Comparison of ENCODE assay signal across 18 cellular contexts in the genomic region with DNA sequence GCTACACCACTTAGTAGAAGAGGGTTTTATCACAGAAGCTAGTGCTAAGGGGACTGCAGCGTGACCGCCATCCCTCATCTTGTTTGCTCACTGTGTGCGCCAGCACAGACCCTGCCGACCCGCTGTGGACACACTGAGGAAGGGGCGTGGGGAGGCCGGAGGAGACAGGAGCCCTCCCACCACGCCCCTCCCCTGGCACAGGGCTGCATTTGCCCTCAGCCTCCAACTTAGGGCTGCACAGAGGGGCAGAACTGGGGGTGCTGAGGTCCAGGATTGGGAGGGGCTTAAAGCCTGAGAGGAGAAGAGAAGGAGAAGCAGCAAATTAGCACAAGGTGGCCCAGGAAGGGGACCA. TPM values are rescaled to one million over a fixed set of nuclear protein-coding genes. Genes with fewer than 3 reads are reported as not detected.
A peak's percentile ranks its signal among the peaks of the same experiment; 100 is the strongest.
DNase-seq lines count a peak whose midpoint lies in the region; ATAC-seq and TF ChIP-seq lines count a peak whose summit lies in the region.
"Had no signal": no experiment of that assay in that cellular context is flagged by ENCODE, and none has a peak within 500 bp of the region (broad histone marks: within the 10 kb centered on the region; RNA-seq: fewer than 3 reads in every experiment).

No MANE protein-coding gene starts in this region.

- TF ChIP-seq EP300 in suprapubic skin (IDR thresholded peaks at IDR 0.05): no peak

- no peaks in the 10 kb centered on the region for H3K9me3 Mint-ChIP-seq in naive thymus-derived CD8-positive, alpha-beta T cell
- H3K9me3 Mint-ChIP-seq: activated CD8-positive, alpha-beta T cell treated with anti-CD3 and anti-CD28 coated beads for 36 hours; activated naive CD8-positive, alpha-beta T cell treated with anti-CD3 and anti-CD28 coated beads, Interleukin-2, amount 10 ng/mL, durations not matched to agents 7 days and 5 days; T-helper 1 cell treated with Interleukin-12 subunit alpha and Interleukin-12 subunit beta and Interleukin-4 antibody, amounts not matched to agents 30 μg/mL and 1 μg/mL, for 36 hours had no signal

- TF ChIP-seq CTCF in Panc1 (IDR thresholded peaks at IDR 0.05) (no peak), suprapubic skin (IDR thresholded peaks at IDR 0.05) (no peak)

- H3K4me1 ChIP-seq in Panc1 (ENCODE audit: control insufficient read depth, insufficient read depth, low read length): no peaks in the 10 kb centered on the region; the same call in 1 of the 2 replicates
- H3K4me1 ChIP-seq in suprapubic skin: peaks cover 23% of the 10 kb centered on the region

- peak; percentile 53 for DNase-seq in DMS79 treated with DMSO at 0.1 percent for 48 hours (lab: John Stamatoyannopoulos, UW)
- DNase-seq in DMS79 (lab: John Stamatoyannopoulos, UW): no peak
- no peak for DNase-seq in Panc1 (ENCODE audit: low read depth, low spot score)
- peak; percentile 42 for DNase-seq in retina
- DNase-seq in suprapubic skin (ENCODE audit: low spot score in 2 of 2): no peak
- no peak for DNase-seq in naive thymus-derived CD8-positive, alpha-beta T cell
- DNase-seq: activated CD8-positive, alpha-beta T cell treated with anti-CD3 and anti-CD28 coated beads for 36 hours; activated naive CD8-positive, alpha-beta T cell treated with anti-CD3 and anti-CD28 coated beads, Interleukin-2, amount 10 ng/mL, durations not matched to agents 7 days and 5 days; left colon; NCI-H1436 treated with DMSO at 0.1 percent for 48 hours; stimulated activated CD4-positive, alpha-beta T cell treated with anti-CD3 and anti-CD28 coated beads, Interleukin-4, amount 100 ng/mL, for 1 hour; substantia nigra had no signal

- H3K4me3 Mint-ChIP-seq in naive thymus-derived CD8-positive, alpha-beta T cell: no peak overlapping the region
- H3K4me3 Mint-ChIP-seq: activated CD8-positive, alpha-beta T cell treated with anti-CD3 and anti-CD28 coated beads for 36 hours; activated naive CD8-positive, alpha-beta T cell treated with anti-CD3 and anti-CD28 coated beads, Interleukin-2, amount 10 ng/mL, durations not matched to agents 7 days and 5 days; T-helper 1 cell treated with Interleukin-12 subunit alpha and Interleukin-12 subunit beta and Interleukin-4 antibody, amounts not matched to agents 30 μg/mL and 1 μg/mL, for 36 hours had no signal

- no peaks in the 10 kb centered on the region for H3K27me3 ChIP-seq in Panc1 (ENCODE audit: control insufficient read depth, insufficient read depth, low read length)
- H3K27me3 ChIP-seq in suprapubic skin: peaks cover 12% of the 10 kb centered on the region

- intact Hi-C loops in Panc1 (cut with micrococcal nuclease; ENCODE audit: unreplicated experiment): no loop called here

- peaks cover 0 to 9% (median 3%) of the 10 kb centered on the region in 5 donors for H3K27me3 Mint-ChIP-seq in naive thymus-derived CD8-positive, alpha-beta T cell

- in situ Hi-C loops in Panc1 (cut with HindIII; ENCODE audit: low pct_unique_long_range_greater_than_20kb, low sequenced_read_pairs): no loop called here

- H3K4me3 ChIP-seq in Panc1 (ENCODE audit: low read depth in 2 of 2, low read length in 2 of 2) (no peak overlapping the region), suprapubic skin (no peak overlapping the region)

- H3K9me3 ChIP-seq in Panc1 (ENCODE audit: control insufficient read depth, insufficient read depth, low read depth, low read length): no peaks in the 10 kb centered on the region
- H3K9me3 ChIP-seq in suprapubic skin: no peaks in the 10 kb centered on the region

- no peaks in the 10 kb centered on the region for H3K36me3 Mint-ChIP-seq in naive thymus-derived CD8-positive, alpha-beta T cell
- H3K36me3 Mint-ChIP-seq: activated naive CD8-positive, alpha-beta T cell treated with anti-CD3 and anti-CD28 coated beads, Interleukin-2, amount 10 ng/mL, durations not matched to agents 7 days and 5 days had no signal

- CTCF ChIA-PET in Panc1 (lab: Charles Lee): interaction anchor here (0.9 kb wide), 1 partner anchor 16 kb away, joined by 3 read pairs; no protein-coding TSS in a partner anchor

- no peak overlapping the region for H3K27ac ChIP-seq in Panc1 (ENCODE audit: low read length)
- no peak overlapping the region for H3K27ac ChIP-seq in suprapubic skin
- H3K27ac ChIP-seq: 22Rv1, C4-2B, epithelial cell of prostate had no signal

- H3K27ac Mint-ChIP-seq in naive thymus-derived CD8-positive, alpha-beta T cell: peak overlapping the region in 1 of 10 donors; percentile 71
- H3K27ac Mint-ChIP-seq: activated CD8-positive, alpha-beta T cell treated with anti-CD3 and anti-CD28 coated beads for 36 hours; activated naive CD8-positive, alpha-beta T cell treated with anti-CD3 and anti-CD28 coated beads, Interleukin-2, amount 10 ng/mL, durations not matched to agents 7 days and 5 days; T-helper 1 cell treated with Interleukin-12 subunit alpha and Interleukin-12 subunit beta and Interleukin-4 antibody, amounts not matched to agents 30 μg/mL and 1 μg/mL, for 36 hours had no signal

- no peak for TF ChIP-seq POLR2A in suprapubic skin (IDR thresholded peaks at IDR 0.05)

- BruUV-seq in Panc1 (replicated peaks; lab: Mats Ljungman, UMichigan): no TSS peak

- peak; percentile 15; the same call in 1 of the 2 replicates for ATAC-seq in Panc1
- peak; percentile 9 for ATAC-seq in esophagus mucosa
- no peak for ATAC-seq in naive thymus-derived CD8-positive, alpha-beta T cell
- no peak for ATAC-seq in GM18909 (IDR thresholded peaks at IDR 0.05; ENCODE audit: poor library complexity, unreplicated experiment)

- WGBS in suprapubic skin: 82% methylated on average over 8 of the region's 8 CpGs

- POLR2A ChIA-PET in Panc1 (lab: Charles Lee): no interaction called here
- POLR2A ChIA-PET in naive thymus-derived CD8-positive, alpha-beta T cell (lab: Charles Lee): no interaction called here

- H3K36me3 ChIP-seq in Panc1 (ENCODE audit: control insufficient read depth, insufficient read depth, low read length): no peaks in the 10 kb centered on the region
- no peaks in the 10 kb centered on the region for H3K36me3 ChIP-seq in suprapubic skin

- no peaks in the 10 kb centered on the region for H3K4me1 Mint-ChIP-seq in naive thymus-derived CD8-positive, alpha-beta T cell

RNA-seq across cellular contexts. Expression of a gene that starts 37.2 kb away (rescaled TPM):
- 41.8 TPM for total RNA-seq in Panc1 (2021; ENCODE audit: unreplicated experiment)
- 45.9 TPM for polyA plus RNA-seq in Panc1 (2012; ENCODE audit: insufficient read length)
- 30.8 TPM for total RNA-seq in esophagus mucosa
- 10 to 100 TPM; 22.5 to 34.6 (median 28.4) TPM for total RNA-seq in suprapubic skin
- total RNA-seq in naive thymus-derived CD8-positive, alpha-beta T cell: 10 to 100 TPM; 27.5 to 28.3 TPM
- 10 to 100 TPM; 12.3 to 23.5 (median 14.8) TPM for polyA plus RNA-seq in naive thymus-derived CD8-positive, alpha-beta T cell

RNA-seq across cellular contexts. Expression of a gene that starts 38.4 kb away (rescaled TPM):
- total RNA-seq in Panc1 (2021; ENCODE audit: unreplicated experiment) (40.1 TPM), esophagus mucosa (49.1 TPM), suprapubic skin (10 to 100 TPM; 61.0 to 77.9 (median 69.4) TPM)
- polyA plus RNA-seq in Panc1 (2012; ENCODE audit: insufficient read length): 43.7 TPM
- total RNA-seq in naive thymus-derived CD8-positive, alpha-beta T cell: 10 to 100 TPM; 59.0 TPM
- 10 to 100 TPM; 10.9 to 18.0 (median 13.2) TPM for polyA plus RNA-seq in naive thymus-derived CD8-positive, alpha-beta T cell

RNA-seq across cellular contexts. Expression of a gene that starts 50.5 kb away (rescaled TPM):
- 72.5 TPM for total RNA-seq in Panc1 (2021; ENCODE audit: unreplicated experiment)
- polyA plus RNA-seq in Panc1 (2012; ENCODE audit: insufficient read length): 127 TPM
- 2,371 TPM for total RNA-seq in esophagus mucosa
- 10 to 100 TPM; 17.5 to 39.9 (median 27.9) TPM for total RNA-seq in suprapubic skin
- total RNA-seq in naive thymus-derived CD8-positive, alpha-beta T cell: 10 to 100 TPM; 30.7 to 33.1 TPM
- polyA plus RNA-seq in naive thymus-derived CD8-positive, alpha-beta T cell: 10 to 100 TPM; 54.9 to 67.4 (median 62.7) TPM

Comparison
In these comparisons a context has a peak if more than half of its experiments do, and no peak if none do; other contexts are left out.
1. DNase-seq: peak in DMS79 treated with DMSO at 0.1 percent for 48 hours (single experiment) and retina (single experiment); none in DMS79 (single experiment), Panc1 (single experiment), suprapubic skin (0 of 2) and naive thymus-derived CD8-positive, alpha-beta T cell (0 of 10).
2. ATAC-seq: peak in Panc1 (single experiment) and esophagus mucosa (single experiment); none in naive thymus-derived CD8-positive, alpha-beta T cell (0 of 2) and GM18909 (single experiment).
3. RNA of a gene that starts 50.5 kb away (total RNA-seq): 2,371 TPM in esophagus mucosa (single experiment); 72.5 TPM in Panc1 (single experiment), 30.7 to 33.1 TPM in naive thymus-derived CD8-positive, alpha-beta T cell and 17.5 to 39.9 TPM in suprapubic skin; every median in the first group is over 10 times any median in the second.